Comparison of ENCODE assay signal across 12 cellular contexts in genomic region chr4:2415881-2416563, GRCh38. TPM values are rescaled to one million over a fixed set of nuclear protein-coding genes. Genes with fewer than 3 reads are reported as not detected.
DNase-seq lines count a peak whose midpoint lies in the region; ATAC-seq and TF ChIP-seq lines count a peak whose summit lies in the region.
"Had no signal": no experiment of that assay in that cellular context is flagged by ENCODE, and none has a peak within 500 bp of the region (broad histone marks: within the 10 kb centered on the region; RNA-seq: fewer than 3 reads in every experiment).

No MANE protein-coding gene starts in this region.

- WGBS in SK-N-SH (ENCODE audit: low lambda C conversion rate): 92% methylated on average over 17 of the region's 17 CpGs
- WGBS in hepatocyte (ENCODE audit: low lambda C conversion rate, missing lambda C conversion rate): 58% methylated on average over 17 of the region's 17 CpGs

- H3K9me3 Mint-ChIP-seq in activated T-helper 17 cell treated with anti-CD3 and anti-CD28 coated beads, Interleukin-2, amount 50 U/mL, for 72 hours: no peaks in the 10 kb centered on the region
- H3K9me3 Mint-ChIP-seq in stimulated activated naive B cell treated with anti-CD40 and anti-IgM and Interleukin-4, amounts not matched to agents 10 μg/mL and 1 μg/mL and 100 μg/mL, for 72 hours: no peaks in the 10 kb centered on the region

- H3K36me3 Mint-ChIP-seq in activated T-helper 17 cell treated with anti-CD3 and anti-CD28 coated beads, Interleukin-2, amount 50 U/mL, for 72 hours (ENCODE audit: low read depth): peaks cover 9% of the 10 kb centered on the region
- no peaks in the 10 kb centered on the region for H3K36me3 Mint-ChIP-seq in stimulated activated naive B cell treated with anti-CD40 and anti-IgM and Interleukin-4, amounts not matched to agents 10 μg/mL and 1 μg/mL and 100 μg/mL, for 72 hours

- H3K36me3 ChIP-seq in SK-N-SH (replicated peaks in 1 of 2; ENCODE audit: control insufficient read depth in 1 of 2, insufficient read depth in 2 of 2, low read length in 1 of 2) (no peaks in the 10 kb centered on the region), hepatocyte (replicated peaks; ENCODE audit: insufficient read depth, low read depth) (no peaks in the 10 kb centered on the region), uterus (no peaks in the 10 kb centered on the region)

- TF ChIP-seq CTCF in SK-N-SH (IDR thresholded peaks at IDR 0.05) (no peak), hepatocyte (IDR thresholded peaks at IDR 0.05; ENCODE audit: poor library complexity) (no peak), uterus (IDR thresholded peaks at IDR 0.05) (no peak)

- H3K4me1 ChIP-seq in SK-N-SH (ENCODE audit: control insufficient read depth in 1 of 2, insufficient read depth in 2 of 2, low read depth in 1 of 2, low read length in 1 of 2) (peaks cover 11 to 53% of the 10 kb centered on the region in 2 experiments; a peak in 2 of 4 replicates), hepatocyte (ENCODE audit: insufficient read depth) (peaks cover 35% of the 10 kb centered on the region), uterus (peaks cover 0 to 4% of the 10 kb centered on the region in 2 donors)

- no peaks in the 10 kb centered on the region for H3K9me3 ChIP-seq in SK-N-SH
- H3K9me3 ChIP-seq in hepatocyte (ENCODE audit: low read depth): no peaks in the 10 kb centered on the region
- H3K9me3 ChIP-seq in uterus: no peaks in the 10 kb centered on the region

- no peak for TF ChIP-seq RAD21 in SK-N-SH (IDR thresholded peaks at IDR 0.05; ENCODE audit: low read length)

- intact Hi-C loops in uterus (cut with DNase I; ENCODE audit: low total_unique reads): loop anchor here (5.0 kb wide), 1 partner anchor 526 kb away; no protein-coding TSS in a partner anchor

- POLR2A ChIA-PET in SK-N-SH (lab: Yijun Ruan, JAX): interaction anchor here (1.2 kb wide), 1 partner anchor 119 kb away, joined by 3 read pairs; no protein-coding TSS in a partner anchor

- H4K20me1 ChIP-seq in SK-N-SH (ENCODE audit: insufficient read depth) (no peaks in the 10 kb centered on the region), hepatocyte (ENCODE audit: insufficient read depth, poor library complexity, severe bottlenecking) (no peaks in the 10 kb centered on the region)

- no peak for ATAC-seq in SK-N-SH treated with all-trans-retinoic acid at 6 μM for 48 hours
- no peak for ATAC-seq in activated T-helper 17 cell treated with anti-CD3 and anti-CD28 coated beads, Interleukin-2, amount 50 U/mL, for 72 hours (replicated peaks)
- no peak for ATAC-seq in stimulated activated naive B cell treated with anti-CD40 and anti-IgM and Interleukin-4, amounts not matched to agents 10 μg/mL and 1 μg/mL and 100 μg/mL, for 72 hours (replicated peaks)

- H3K9me2 ChIP-seq in SK-N-SH (no peaks in the 10 kb centered on the region), hepatocyte (replicated peaks; ENCODE audit: insufficient read depth) (no peaks in the 10 kb centered on the region)

- H3K9ac ChIP-seq in SK-N-SH: no peak overlapping the region

- H3K4me2 ChIP-seq in SK-N-SH (0 out of 2 replicates have a peak overlapping the region, but pooled peaks have one; percentile 53), hepatocyte (peak overlapping the region; percentile 93)

- H3K27ac Mint-ChIP-seq in activated T-helper 17 cell treated with anti-CD3 and anti-CD28 coated beads, Interleukin-2, amount 50 U/mL, for 72 hours: peak overlapping the region; percentile 73
- H3K27ac Mint-ChIP-seq in stimulated activated naive B cell treated with anti-CD40 and anti-IgM and Interleukin-4, amounts not matched to agents 10 μg/mL and 1 μg/mL and 100 μg/mL, for 72 hours: peak overlapping the region; percentile 53

- no peaks in the 10 kb centered on the region for H3K27me3 Mint-ChIP-seq in activated T-helper 17 cell treated with anti-CD3 and anti-CD28 coated beads, Interleukin-2, amount 50 U/mL, for 72 hours
- H3K27me3 Mint-ChIP-seq in stimulated activated naive B cell treated with anti-CD40 and anti-IgM and Interleukin-4, amounts not matched to agents 10 μg/mL and 1 μg/mL and 100 μg/mL, for 72 hours: peaks cover 56 to 59% of the 10 kb centered on the region in 2 donors

- peak overlapping the region; percentile 82 for H3K4me3 Mint-ChIP-seq in activated T-helper 17 cell treated with anti-CD3 and anti-CD28 coated beads, Interleukin-2, amount 50 U/mL, for 72 hours
- peak overlapping the region; percentile 34 to 39 for H3K4me3 Mint-ChIP-seq in stimulated activated naive B cell treated with anti-CD40 and anti-IgM and Interleukin-4, amounts not matched to agents 10 μg/mL and 1 μg/mL and 100 μg/mL, for 72 hours

- DNase-seq in SK-N-SH (no peak), hepatocyte (ENCODE audit: low spot score) (no peak), kidney tubule cell (ENCODE audit: low spot score) (no peak), SHP77 (lab: John Stamatoyannopoulos, UW) (no peak), uterus (no peak)
- no peak for DNase-seq in stimulated activated naive B cell treated with anti-CD40 and anti-IgM and Interleukin-4, amounts not matched to agents 10 μg/mL and 1 μg/mL and 100 μg/mL, for 72 hours
- DNase-seq: amniotic stem cell, hippocampal formation, NCI-H2171 treated with DMSO at 0.1 percent for 48 hours had no signal

- TF ChIP-seq EP300 in SK-N-SH (IDR thresholded peaks at IDR 0.05; ENCODE audit: borderline replicate concordance in 1 of 2, low read depth in 1 of 2, low read length in 1 of 2): no peak

- no peak for TF ChIP-seq POLR2A in uterus (IDR thresholded peaks at IDR 0.05)

- H3F3A ChIP-seq in SK-N-SH (replicated peaks; ENCODE audit: insufficient read depth): peaks cover 29% of the 10 kb centered on the region

- H3K27me3 ChIP-seq in SK-N-SH (ENCODE audit: insufficient read depth) (peaks cover 29% of the 10 kb centered on the region; the same call in 1 of the 2 replicates), hepatocyte (peaks cover 56% of the 10 kb centered on the region), uterus (peaks cover 0 to 13% of the 10 kb centered on the region in 2 donors)

- H3K79me2 ChIP-seq in SK-N-SH (ENCODE audit: insufficient read depth): no peaks in the 10 kb centered on the region
- no peaks in the 10 kb centered on the region for H3K79me2 ChIP-seq in hepatocyte

- H3K27ac ChIP-seq in SK-N-SH (ENCODE audit: low read depth in 2 of 2, low read length in 1 of 2): no peak overlapping the region
- no peak overlapping the region for H3K27ac ChIP-seq in hepatocyte
- no peak overlapping the region for H3K27ac ChIP-seq in uterus
- H3K27ac ChIP-seq: 22Rv1 had no signal

- H2AFZ ChIP-seq in SK-N-SH (ENCODE audit: low read depth): no peak overlapping the region
- H2AFZ ChIP-seq in hepatocyte: no peak overlapping the region

- CTCF ChIA-PET in SK-N-SH (lab: Yijun Ruan, JAX): interaction anchor here (0.7 to 6.3 kb wide), 11 partner anchors 10 to 1210 kb away, joined by 3 to 30 read pairs (median 3); partner anchors contain the start of gene RNF4

- H3K4me1 Mint-ChIP-seq in activated T-helper 17 cell treated with anti-CD3 and anti-CD28 coated beads, Interleukin-2, amount 50 U/mL, for 72 hours: peaks cover 44% of the 10 kb centered on the region
- peaks cover 36 to 71% of the 10 kb centered on the region in 2 donors for H3K4me1 Mint-ChIP-seq in stimulated activated naive B cell treated with anti-CD40 and anti-IgM and Interleukin-4, amounts not matched to agents 10 μg/mL and 1 μg/mL and 100 μg/mL, for 72 hours

- H3K4me3 ChIP-seq in SK-N-SH (ENCODE audit: low read depth in 2 of 2, low read length in 1 of 2): no peak overlapping the region
- no peak overlapping the region for H3K4me3 ChIP-seq in hepatocyte
- H3K4me3 ChIP-seq in uterus: no peak overlapping the region

TF ChIP-seq in SK-N-SH, 30 proteins besides CTCF, POLR2A, EP300 and RAD21 (continues in another document):
- no peak for TF ChIP-seq PBX3 (IDR thresholded peaks at IDR 0.05)

TF ChIP-seq in SK-N-SH treated with all-trans-retinoic acid at 6 μM for 48 hours, 23 proteins besides CTCF, POLR2A, EP300 and RAD21 (continues in another document):
- TF ChIP-seq, protein P1, sequence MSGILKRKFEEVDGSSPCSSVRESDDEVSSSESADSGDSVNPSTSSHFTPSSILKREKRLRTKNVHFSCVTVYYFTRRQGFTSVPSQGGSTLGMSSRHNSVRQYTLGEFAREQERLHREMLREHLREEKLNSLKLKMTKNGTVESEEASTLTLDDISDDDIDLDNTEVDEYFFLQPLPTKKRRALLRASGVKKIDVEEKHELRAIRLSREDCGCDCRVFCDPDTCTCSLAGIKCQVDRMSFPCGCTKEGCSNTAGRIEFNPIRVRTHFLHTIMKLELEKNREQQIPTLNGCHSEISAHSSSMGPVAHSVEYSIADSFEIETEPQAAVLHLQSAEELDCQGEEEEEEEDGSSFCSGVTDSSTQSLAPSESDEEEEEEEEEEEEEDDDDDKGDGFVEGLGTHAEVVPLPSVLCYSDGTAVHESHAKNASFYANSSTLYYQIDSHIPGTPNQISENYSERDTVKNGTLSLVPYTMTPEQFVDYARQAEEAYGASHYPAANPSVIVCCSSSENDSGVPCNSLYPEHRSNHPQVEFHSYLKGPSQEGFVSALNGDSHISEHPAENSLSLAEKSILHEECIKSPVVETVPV (CRISPR knock-in tag; IDR thresholded peaks at IDR 0.05): no peak
- no peak for TF ChIP-seq GLIS3 (CRISPR knock-in tag; IDR thresholded peaks at IDR 0.05)
- no peak for TF ChIP-seq ZFP30 (CRISPR knock-in tag; IDR thresholded peaks at IDR 0.05)
- no peak for TF ChIP-seq SNAI2 (CRISPR knock-in tag; IDR thresholded peaks at IDR 0.05)
- no peak for TF ChIP-seq ZNF565 (CRISPR knock-in tag; conservative IDR thresholded peaks at IDR 0.05; ENCODE audit: low read depth)

RNA-seq across cellular contexts. Expression of gene ZFYVE28, which starts 2.4 kb away (rescaled TPM):
- 2.9 and 3.2 TPM in 2 replicates for polyA plus RNA-seq in SK-N-SH (2012; rRNA removed)
- 1.4 and 1.8 TPM in 2 replicates for polyA plus RNA-seq in SK-N-SH (2012; cell fraction: cytosol; rRNA removed)
- 8.3 and 9.4 TPM in 2 replicates for polyA plus RNA-seq in SK-N-SH (2012; cell fraction: nucleus; rRNA removed)
- 10 to 100 TPM; 36.3 to 42.7 TPM for total RNA-seq in activated T-helper 17 cell treated with anti-CD3 and anti-CD28 coated beads, Interleukin-2, amount 50 U/mL, for 72 hours
- total RNA-seq in hepatocyte: 0.60 and 2.2 TPM in 2 replicates
- 3.1 and 3.4 TPM in 2 replicates for polyA plus RNA-seq in hepatocyte
- 10 to 100 TPM in 3 of 4 donors, 1 to 10 TPM in 1; 5.4 to 16.7 (median 13.4) TPM for total RNA-seq in uterus

RNA-seq across cellular contexts. Expression of gene CFAP99, which starts 2.7 kb away (rescaled TPM):
- polyA plus RNA-seq in SK-N-SH (2012; rRNA removed) (0.13 and 0.55 TPM in 2 replicates), hepatocyte (0.09 TPM in 1 of 2 replicates, not detected in the other)
- 0.04 and 0.13 TPM in 2 replicates for polyA plus RNA-seq in SK-N-SH (2012; cell fraction: cytosol; rRNA removed)
- polyA plus RNA-seq in SK-N-SH (2012; cell fraction: nucleus; rRNA removed): 0.31 and 0.43 TPM in 2 replicates
- under 1 TPM; 0.11 to 0.26 TPM for total RNA-seq in activated T-helper 17 cell treated with anti-CD3 and anti-CD28 coated beads, Interleukin-2, amount 50 U/mL, for 72 hours
- total RNA-seq in hepatocyte (0.04 TPM in 1 of 2 replicates, not detected in the other), uterus (under 1 TPM in 2 of 4 donors, not detected in 2; 0.21 to 0.46 TPM)

RNA-seq across cellular contexts. Expression of gene RNF4, which starts 52.9 kb away (rescaled TPM):
- polyA plus RNA-seq in SK-N-SH (2012; rRNA removed) (60.7 and 85.3 TPM in 2 replicates), hepatocyte (42.4 and 50.8 TPM in 2 replicates)
- 71.4 and 78.1 TPM in 2 replicates for polyA plus RNA-seq in SK-N-SH (2012; cell fraction: cytosol; rRNA removed)
- 48.6 and 65.2 TPM in 2 replicates for polyA plus RNA-seq in SK-N-SH (2012; cell fraction: nucleus; rRNA removed)
- total RNA-seq in activated T-helper 17 cell treated with anti-CD3 and anti-CD28 coated beads, Interleukin-2, amount 50 U/mL, for 72 hours: 10 to 100 TPM; 90.8 to 97.1 TPM
- total RNA-seq in hepatocyte (48.2 and 50.3 TPM in 2 replicates), uterus (10 to 100 TPM; 10.8 to 57.9 (median 33.9) TPM)
